8 cellular contexts compared by ENCODE assay signal in the genomic region with DNA sequence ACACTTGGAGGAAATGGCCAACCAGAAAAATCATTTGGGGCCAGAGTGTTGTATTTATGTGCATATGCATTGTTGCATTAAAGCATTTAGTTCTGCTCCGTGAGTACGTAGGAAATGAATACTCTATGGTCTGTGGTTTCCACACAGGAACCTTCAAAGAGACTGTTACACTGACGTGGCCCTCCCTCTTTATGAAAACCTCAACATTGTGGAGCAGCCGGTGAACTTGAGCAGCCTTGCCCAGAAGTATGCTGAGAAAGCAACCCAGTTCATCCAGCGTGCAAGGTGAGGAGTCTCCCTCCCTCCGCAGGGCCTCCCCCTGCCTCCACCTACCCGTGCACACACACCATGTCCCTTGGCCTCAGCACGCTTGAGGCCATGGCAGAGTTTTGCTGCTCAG.
DNase-seq lines count a peak whose midpoint lies in the region; ATAC-seq and TF ChIP-seq lines count a peak whose summit lies in the region.

No MANE protein-coding gene starts in this region.

- H3K9me3 Mint-ChIP-seq in naive B cell = no peaks in the 10 kb centered on the region

- no peak overlapping the region for H3K27ac Mint-ChIP-seq in naive B cell

- no peaks in the 10 kb centered on the region for H3K9me3 ChIP-seq in uterus

- H3K36me3 Mint-ChIP-seq in naive B cell = no peaks in the 10 kb centered on the region

- H3K36me3 ChIP-seq in uterus = no peaks in the 10 kb centered on the region

- peak overlapping the region in 5 of 8 donors; percentile 22 to 59 (median 26) for H3K4me3 Mint-ChIP-seq in naive B cell

- peaks cover 15 to 18% (median 17%) of the 10 kb centered on the region in 3 donors for H3K4me1 Mint-ChIP-seq in naive B cell

- TF ChIP-seq POLR2A in uterus (IDR thresholded peaks at IDR 0.05) = no peak

- peak; percentile 85 for ATAC-seq in GM19035 (IDR thresholded peaks at IDR 0.05; ENCODE audit: unreplicated experiment)
- ATAC-seq in HG03558 (IDR thresholded peaks at IDR 0.05; ENCODE audit: extremely low read depth, unreplicated experiment) = peak; percentile 76
- peak; percentile 95 for ATAC-seq in naive B cell (ENCODE audit: low read depth in 2 of 2)

- H3K27me3 Mint-ChIP-seq in naive B cell = peaks cover 25 to 46% (median 29%) of the 10 kb centered on the region in 3 donors

- H3K4me3 ChIP-seq in uterus = no peak overlapping the region

- intact Hi-C loops in uterus (cut with DNase I; ENCODE audit: low total_unique reads) = no loop called here

- DNase-seq in activated CD8-positive, alpha-beta memory T cell treated with anti-CD3 and anti-CD28 coated beads for 4 hours (ENCODE audit: low read depth in 2 of 2) = peak; percentile 22 to 44
- DNase-seq in naive B cell = peak; percentile 29
- DNase-seq in uterus = no peak
- DNase-seq in NCI-H1930 (lab: John Stamatoyannopoulos, UW) = no peak
- no peak for DNase-seq in EL
- no peak for DNase-seq in D341Med (ENCODE audit: low spot score)

- no peak for TF ChIP-seq CTCF in uterus (IDR thresholded peaks at IDR 0.05)

- no peak overlapping the region for H3K27ac ChIP-seq in uterus

- no peaks in the 10 kb centered on the region for H3K4me1 ChIP-seq in uterus

- H3K27me3 ChIP-seq in uterus = no peaks in the 10 kb centered on the region

Comparison
In these comparisons a context has a peak if more than half of its experiments do, and no peak if none do; other contexts are left out.
1. DNase-seq: peak in activated CD8-positive, alpha-beta memory T cell treated with anti-CD3 and anti-CD28 coated beads for 4 hours (2 of 2) and naive B cell (single experiment); none in uterus (0 of 2), NCI-H1930 (0 of 2), EL (single experiment) and D341Med (single experiment).
2. Peak in every context shown above with its lines, with median percentiles within 50 percentile points of each other: ATAC-seq.